ENCODE assay signal across 14 cellular contexts in genomic region chr11:30487200-30487898, GRCh38.
DNase-seq lines count a peak whose midpoint lies in the region; ATAC-seq, FAIRE-seq and TF ChIP-seq lines count a peak whose summit lies in the region.
"Had no signal": no experiment of that assay in that cellular context is flagged by ENCODE, and none has a peak within 500 bp of the region (broad histone marks: within the 10 kb centered on the region; RNA-seq: fewer than 3 reads in every experiment).

No MANE protein-coding gene starts in this region.

- no peak overlapping the region for H3K27ac ChIP-seq in HepG2 (ENCODE audit: extremely low read length, insufficient read depth, low read length)
- peak overlapping the region in 1 of 2 donors; percentile 56 for H3K27ac ChIP-seq in tibial artery

- no peak overlapping the region for H2AFZ ChIP-seq in HepG2 (ENCODE audit: low read length)

- FAIRE-seq in HepG2 (lab: Jason Lieb, UNC) = no peak
- FAIRE-seq: GM12892 had no signal

- ATAC-seq in HepG2 = no peak
- no peak for ATAC-seq in HG02610 (IDR thresholded peaks at IDR 0.05; ENCODE audit: unreplicated experiment)

- BruUV-seq in HepG2 (replicated peaks; lab: Mats Ljungman, UMichigan) = no TSS peak

- WGBS in HepG2 (ENCODE audit: low lambda C conversion rate) = no CpG with 5 or more reads among the region's 3 CpGs

- TF ChIP-seq CTCF in chondrocyte (IDR thresholded peaks at IDR 0.05) (no peak), HepG2 (CRISPR knock-in tag; IDR thresholded peaks at IDR 0.05) (no peak), tibial artery (IDR thresholded peaks at IDR 0.05) (no peak)

- peak overlapping the region; percentile 17 for H3K27ac Mint-ChIP-seq in chondrocyte (ENCODE audit: unreplicated experiment)
- H3K27ac Mint-ChIP-seq: natural killer cell treated with Interleukin-12 subunit alpha and Interleukin-12 subunit beta and Interleukin-15 and Interleukin-18, amount 100 ng/mL, for 72 hours had no signal

- H3K27me3 Mint-ChIP-seq in chondrocyte (ENCODE audit: low read depth) = peaks cover 17% of the 10 kb centered on the region

- H3K4me3 ChIP-seq in HepG2 (replicated peaks in 1 of 3; ENCODE audit: insufficient read depth in 1 of 3, low read depth in 2 of 3, low read length in 3 of 3) (no peak overlapping the region), tibial artery (no peak overlapping the region)

- no peaks in the 10 kb centered on the region for H3K36me3 Mint-ChIP-seq in chondrocyte (ENCODE audit: low read depth)
- H3K36me3 Mint-ChIP-seq: natural killer cell treated with Interleukin-12 subunit alpha and Interleukin-12 subunit beta and Interleukin-15 and Interleukin-18, amount 100 ng/mL, for 72 hours had no signal

- in situ Hi-C loops in HepG2 (cut with HindIII; ENCODE audit: extremely low pct_ligation_motif_present, low pct_unique_long_range_greater_than_20kb) = no loop called here

- H3K4me1 Mint-ChIP-seq in chondrocyte (ENCODE audit: low read depth) = peaks cover 25% of the 10 kb centered on the region

- TF ChIP-seq RAD21 in HepG2 (CRISPR knock-in tag; IDR thresholded peaks at IDR 0.05) = no peak

- H3K27me3 ChIP-seq in HepG2 (ENCODE audit: control insufficient read depth in 1 of 2, insufficient read depth in 2 of 2, low read length in 2 of 2) = no peaks in the 10 kb centered on the region
- H3K27me3 ChIP-seq in tibial artery = no peaks in the 10 kb centered on the region

- H3K4me1 ChIP-seq in HepG2 (ENCODE audit: insufficient read depth, low read length) = peaks cover 32% of the 10 kb centered on the region
- peaks cover 0 to 37% (median 24%) of the 10 kb centered on the region in 4 donors for H3K4me1 ChIP-seq in tibial artery

- no peak overlapping the region for H3K4me2 ChIP-seq in HepG2 (ENCODE audit: low read depth, low read length)

- TF ChIP-seq EP300 in HepG2 (IDR thresholded peaks at IDR 0.05; ENCODE audit: low read depth in 2 of 2, low read length in 2 of 2) (no peak), HepG2 (CRISPR knock-in tag; IDR thresholded peaks at IDR 0.05; ENCODE audit: borderline replicate concordance) (no peak)

- DNase-seq in MV-4-11 (lab: John Stamatoyannopoulos, UW) = peak; percentile 97
- DNase-seq in chondrocyte (ENCODE audit: low spot score) = no peak
- no peak for DNase-seq in HepG2 (ENCODE audit: low spot score)
- peak; percentile 48 to 65 for DNase-seq in tibial artery
- no peak for DNase-seq in DMS 273 treated with DMSO at 0.1 percent for 48 hours (lab: John Stamatoyannopoulos, UW)
- DNase-seq in NCI-H2227 treated with DMSO at 0.1 percent for 48 hours (lab: John Stamatoyannopoulos, UW) = no peak
- no peak for DNase-seq in DMS79 (lab: John Stamatoyannopoulos, UW)
- DNase-seq: activated CD4-positive, alpha-beta T cell treated with anti-CD3 and anti-CD28 coated beads for 4 hours; activated gamma-delta T cell treated with Interleukin-2 at 50 U/mL for 16 hours; NCI-H2107; stimulated activated CD4-positive, alpha-beta T cell treated with anti-CD3 and anti-CD28 coated beads, Interleukin-4, amount 100 ng/mL, for 1 hour had no signal

- no peak overlapping the region for H3K4me3 Mint-ChIP-seq in chondrocyte (ENCODE audit: unreplicated experiment)
- H3K4me3 Mint-ChIP-seq: natural killer cell treated with Interleukin-12 subunit alpha and Interleukin-12 subunit beta and Interleukin-15 and Interleukin-18, amount 100 ng/mL, for 72 hours had no signal

- no peaks in the 10 kb centered on the region for H4K20me1 ChIP-seq in HepG2 (ENCODE audit: insufficient read depth, low read length)

- POLR2A ChIA-PET in HepG2 (lab: Yijun Ruan, JAX) = no interaction called here

- H3K9me3 ChIP-seq in HepG2 (ENCODE audit: low read length) = no peaks in the 10 kb centered on the region
- H3K9me3 ChIP-seq in tibial artery = no peaks in the 10 kb centered on the region

- H3K9ac ChIP-seq in HepG2 (ENCODE audit: insufficient read depth, low read depth, low read length) = no peak overlapping the region

- no peaks in the 10 kb centered on the region for H3K9me3 Mint-ChIP-seq in chondrocyte (ENCODE audit: low read depth)
- H3K9me3 Mint-ChIP-seq: natural killer cell treated with Interleukin-12 subunit alpha and Interleukin-12 subunit beta and Interleukin-15 and Interleukin-18, amount 100 ng/mL, for 72 hours had no signal

- TF ChIP-seq POLR2A in HepG2 (IDR thresholded peaks at IDR 0.05; ENCODE audit: insufficient read depth in 1 of 2, low read depth in 2 of 2, low read length in 2 of 2) = no peak

- H3K36me3 ChIP-seq in HepG2 (replicated peaks in 1 of 2; ENCODE audit: control insufficient read depth in 1 of 2, insufficient read depth in 2 of 2, low read length in 2 of 2) = no peaks in the 10 kb centered on the region
- no peaks in the 10 kb centered on the region for H3K36me3 ChIP-seq in tibial artery

- intact Hi-C loops in HepG2 (cut with micrococcal nuclease; ENCODE audit: unreplicated experiment) = no loop called here
- intact Hi-C loops in tibial artery (cut with DNase I; ENCODE audit: low total_unique reads) = no loop called here

- CTCF ChIA-PET in HepG2 (lab: Yijun Ruan, JAX; ENCODE audit: low intra/inter-chr PET ratio, low total read pairs) = no interaction called here

- H3K79me2 ChIP-seq in HepG2 (ENCODE audit: insufficient read depth, low read length) = no peaks in the 10 kb centered on the region

TF ChIP-seq in HepG2, 621 proteins besides CTCF, POLR2A, EP300 and RAD21:
- TF ChIP-seq, protein P1, sequence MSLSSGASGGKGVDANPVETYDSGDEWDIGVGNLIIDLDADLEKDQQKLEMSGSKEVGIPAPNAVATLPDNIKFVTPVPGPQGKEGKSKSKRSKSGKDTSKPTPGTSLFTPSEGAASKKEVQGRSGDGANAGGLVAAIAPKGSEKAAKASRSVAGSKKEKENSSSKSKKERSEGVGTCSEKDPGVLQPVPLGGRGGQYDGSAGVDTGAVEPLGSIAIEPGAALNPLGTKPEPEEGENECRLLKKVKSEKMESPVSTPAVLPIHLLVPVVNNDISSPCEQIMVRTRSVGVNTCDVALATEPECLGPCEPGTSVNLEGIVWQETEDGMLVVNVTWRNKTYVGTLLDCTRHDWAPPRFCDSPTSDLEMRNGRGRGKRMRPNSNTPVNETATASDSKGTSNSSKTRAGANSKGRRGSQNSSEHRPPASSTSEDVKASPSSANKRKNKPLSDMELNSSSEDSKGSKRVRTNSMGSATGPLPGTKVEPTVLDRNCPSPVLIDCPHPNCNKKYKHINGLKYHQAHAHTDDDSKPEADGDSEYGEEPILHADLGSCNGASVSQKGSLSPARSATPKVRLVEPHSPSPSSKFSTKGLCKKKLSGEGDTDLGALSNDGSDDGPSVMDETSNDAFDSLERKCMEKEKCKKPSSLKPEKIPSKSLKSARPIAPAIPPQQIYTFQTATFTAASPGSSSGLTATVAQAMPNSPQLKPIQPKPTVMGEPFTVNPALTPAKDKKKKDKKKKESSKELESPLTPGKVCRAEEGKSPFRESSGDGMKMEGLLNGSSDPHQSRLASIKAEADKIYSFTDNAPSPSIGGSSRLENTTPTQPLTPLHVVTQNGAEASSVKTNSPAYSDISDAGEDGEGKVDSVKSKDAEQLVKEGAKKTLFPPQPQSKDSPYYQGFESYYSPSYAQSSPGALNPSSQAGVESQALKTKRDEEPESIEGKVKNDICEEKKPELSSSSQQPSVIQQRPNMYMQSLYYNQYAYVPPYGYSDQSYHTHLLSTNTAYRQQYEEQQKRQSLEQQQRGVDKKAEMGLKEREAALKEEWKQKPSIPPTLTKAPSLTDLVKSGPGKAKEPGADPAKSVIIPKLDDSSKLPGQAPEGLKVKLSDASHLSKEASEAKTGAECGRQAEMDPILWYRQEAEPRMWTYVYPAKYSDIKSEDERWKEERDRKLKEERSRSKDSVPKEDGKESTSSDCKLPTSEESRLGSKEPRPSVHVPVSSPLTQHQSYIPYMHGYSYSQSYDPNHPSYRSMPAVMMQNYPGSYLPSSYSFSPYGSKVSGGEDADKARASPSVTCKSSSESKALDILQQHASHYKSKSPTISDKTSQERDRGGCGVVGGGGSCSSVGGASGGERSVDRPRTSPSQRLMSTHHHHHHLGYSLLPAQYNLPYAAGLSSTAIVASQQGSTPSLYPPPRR (CRISPR knock-in tag; IDR thresholded peaks at IDR 0.05; ENCODE audit: borderline replicate concordance) = no peak
- TF ChIP-seq NFRKB (IDR thresholded peaks at IDR 0.05) = no peak
- TF ChIP-seq ZNF121 (CRISPR knock-in tag; IDR thresholded peaks at IDR 0.05) = peak; percentile 76
- TF ChIP-seq SP140L (CRISPR knock-in tag; IDR thresholded peaks at IDR 0.05; ENCODE audit: borderline replicate concordance) = no peak

Comparison
In these comparisons a context has a peak if more than half of its experiments do, and no peak if none do; other contexts are left out.
1. DNase-seq: peak in MV-4-11 (single experiment) and tibial artery (2 of 2); none in chondrocyte (single experiment), HepG2 (single experiment), DMS 273 treated with DMSO at 0.1 percent for 48 hours (single experiment), NCI-H2227 treated with DMSO at 0.1 percent for 48 hours (single experiment) and DMS79 (single experiment).